20 cellular contexts compared by ENCODE assay signal in the genomic region with DNA sequence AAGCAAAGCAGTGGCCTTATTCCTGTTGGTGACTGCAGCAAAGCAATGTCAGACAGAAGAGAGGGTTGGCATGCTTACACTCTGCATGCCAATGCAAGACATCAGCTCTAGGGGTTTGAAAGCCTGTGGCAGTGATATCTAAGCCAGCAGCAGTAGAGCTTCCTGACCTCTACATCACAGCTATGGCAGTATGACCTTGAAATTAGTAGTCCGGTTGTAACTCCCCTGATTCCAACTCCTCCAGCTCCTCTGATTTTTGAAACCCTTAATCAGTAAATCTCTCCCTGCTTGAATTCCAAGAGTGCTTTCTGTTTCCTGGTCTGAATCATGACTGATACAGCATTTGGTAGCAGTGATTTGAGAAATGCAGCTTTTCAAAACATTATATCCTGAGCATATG. TPM values are rescaled to one million over a fixed set of nuclear protein-coding genes. Genes with fewer than 3 reads are reported as not detected.
DNase-seq lines count a peak whose midpoint lies in the region; ATAC-seq and TF ChIP-seq lines count a peak whose summit lies in the region.
"Had no signal": no experiment of that assay in that cellular context is flagged by ENCODE, and none has a peak within 500 bp of the region (broad histone marks: within the 10 kb centered on the region; RNA-seq: fewer than 3 reads in every experiment).

No MANE protein-coding gene starts in this region.

- peak overlapping the region; percentile 51 for H3K27ac Mint-ChIP-seq in osteocyte (ENCODE audit: unreplicated experiment)
- H3K27ac Mint-ChIP-seq: activated CD4-positive, alpha-beta T cell treated with anti-CD3 and anti-CD28 coated beads, Interleukin-2, amount 10 ng/mL, durations not matched to agents 7 days and 5 days; activated naive CD4-positive, alpha-beta T cell treated with anti-CD3 and anti-CD28 coated beads, Interleukin-2, amount 50 U/mL, for 72 hours; activated T-cell treated with anti-CD3 and anti-CD28 coated beads, Interleukin-2, amount 50 U/mL, for 24 hours; CD8-positive, alpha-beta T cell; type B pancreatic cell had no signal

- H3K4me1 ChIP-seq in mammary epithelial cell (ENCODE audit: insufficient read depth, low read length) (peaks cover 5% of the 10 kb centered on the region), breast epithelium (no peaks in the 10 kb centered on the region)

- intact Hi-C loops in mammary epithelial cell (cut with micrococcal nuclease) (no loop called here), breast epithelium (cut with DNase I; ENCODE audit: low total_unique reads) (no loop called here)

- no peaks in the 10 kb centered on the region for H4K20me1 ChIP-seq in mammary epithelial cell (ENCODE audit: insufficient read depth, low read length)

- H3K27ac ChIP-seq in mammary epithelial cell (ENCODE audit: insufficient read depth, low read depth, low read length): no peak overlapping the region
- H3K27ac ChIP-seq in breast epithelium: no peak overlapping the region
- H3K27ac ChIP-seq: 22Rv1, KMS-11 had no signal

- CTCF ChIA-PET in mammary epithelial cell (lab: Charles Lee; ENCODE audit: low non-redundant PET): no interaction called here

- H3K36me3 Mint-ChIP-seq in osteocyte (ENCODE audit: unreplicated experiment): peaks cover 2% of the 10 kb centered on the region
- H3K36me3 Mint-ChIP-seq: activated naive CD4-positive, alpha-beta T cell treated with anti-CD3 and anti-CD28 coated beads, Interleukin-2, amount 50 U/mL, for 72 hours; CD8-positive, alpha-beta T cell; type B pancreatic cell had no signal

- H3K9me3 Mint-ChIP-seq in osteocyte (ENCODE audit: unreplicated experiment): no peaks in the 10 kb centered on the region
- H3K9me3 Mint-ChIP-seq: activated CD4-positive, alpha-beta T cell treated with anti-CD3 and anti-CD28 coated beads, Interleukin-2, amount 10 ng/mL, durations not matched to agents 7 days and 5 days; type B pancreatic cell had no signal

- H2AFZ ChIP-seq in mammary epithelial cell (ENCODE audit: low read depth, low read length): peak overlapping the region; percentile 69

- no peak for TF ChIP-seq POLR2A in breast epithelium (IDR thresholded peaks at IDR 0.05)

- no peaks in the 10 kb centered on the region for H3K27me3 Mint-ChIP-seq in osteocyte (ENCODE audit: unreplicated experiment)
- H3K27me3 Mint-ChIP-seq: activated CD4-positive, alpha-beta T cell treated with anti-CD3 and anti-CD28 coated beads, Interleukin-2, amount 10 ng/mL, durations not matched to agents 7 days and 5 days; activated T-cell treated with anti-CD3 and anti-CD28 coated beads, Interleukin-2, amount 50 U/mL, for 24 hours; type B pancreatic cell had no signal

- dilution Hi-C loops in mammary epithelial cell (cut with HindIII; ENCODE audit: low sequenced_read_pairs): no loop called here

- in situ Hi-C loops in mammary epithelial cell (cut with MboI; ENCODE audit: low sequenced_read_pairs in 2 of 2): no loop called here

- H3K9ac ChIP-seq in mammary epithelial cell (ENCODE audit: insufficient read depth, low read length): no peak overlapping the region
- H3K9ac ChIP-seq: KMS-11 had no signal

- no peak overlapping the region for H3K4me3 Mint-ChIP-seq in osteocyte (ENCODE audit: unreplicated experiment)
- H3K4me3 Mint-ChIP-seq: activated CD4-positive, alpha-beta T cell treated with anti-CD3 and anti-CD28 coated beads, Interleukin-2, amount 10 ng/mL, durations not matched to agents 7 days and 5 days; activated T-cell treated with anti-CD3 and anti-CD28 coated beads, Interleukin-2, amount 50 U/mL, for 24 hours; CD8-positive, alpha-beta T cell; type B pancreatic cell had no signal

- TF ChIP-seq CTCF in mammary epithelial cell (conservative IDR thresholded peaks at IDR 0.05 in 1 of 2, IDR thresholded peaks at IDR 0.05 in 1 of 2; ENCODE audit: extremely low read depth in 1 of 2, insufficient read depth in 1 of 2, low read depth in 1 of 2, low read length in 2 of 2) (no peak), breast epithelium (IDR thresholded peaks at IDR 0.05) (no peak), epithelial cell of esophagus (IDR thresholded peaks at IDR 0.05; ENCODE audit: insufficient read depth, low read depth, low read length, missing control alignments) (no peak), osteocyte (IDR thresholded peaks at IDR 0.05) (no peak)

- H3K4me1 Mint-ChIP-seq in osteocyte (ENCODE audit: unreplicated experiment): peaks cover 36% of the 10 kb centered on the region

- 100% methylated on average over 1 of the region's 1 CpG for WGBS in mammary epithelial cell (ENCODE audit: low coverage, missing lambda C conversion rate)

- BruUV-seq in mammary epithelial cell (replicated peaks; lab: Mats Ljungman, UMichigan): no TSS peak

- DNase-seq in mammary epithelial cell: peak; percentile 8
- DNase-seq in breast epithelium (ENCODE audit: low spot score in 2 of 2): no peak
- peak; percentile 29 for DNase-seq in epithelial cell of esophagus (ENCODE audit: low read depth)
- DNase-seq in osteocyte (ENCODE audit: extremely low spot score, unreplicated experiment): no peak
- no peak for DNase-seq in activated CD8-positive, alpha-beta memory T cell treated with anti-CD3 and anti-CD28 coated beads, Interleukin-2, amount 50 U/mL, for 4 hours
- no peak for DNase-seq in NK-92 (lab: John Stamatoyannopoulos, UW; ENCODE audit: unreplicated experiment)
- no peak for DNase-seq in AML-193 (lab: John Stamatoyannopoulos, UW)
- DNase-seq: activated CD4-positive, alpha-beta T cell treated with anti-CD3 and anti-CD28 coated beads, Interleukin-2, amount 10 ng/mL, durations not matched to agents 7 days and 5 days; activated T-cell treated with anti-CD3 and anti-CD28 coated beads, Interleukin-2, amount 50 U/mL, for 24 hours; CD8-positive, alpha-beta T cell; hypothalamus; NCI-H1417; NCI-H2227 treated with DMSO at 0.1 percent for 48 hours; stimulated activated naive CD4-positive, alpha-beta T cell treated with Interleukin-2 at 50 U/mL for 16 hours had no signal

- H3K27me3 ChIP-seq in mammary epithelial cell (ENCODE audit: insufficient read depth, low read length) (no peaks in the 10 kb centered on the region), breast epithelium (no peaks in the 10 kb centered on the region)

- H3K9me3 ChIP-seq in mammary epithelial cell (replicated peaks; ENCODE audit: insufficient read depth, low read length): no peaks in the 10 kb centered on the region
- no peaks in the 10 kb centered on the region for H3K9me3 ChIP-seq in breast epithelium

- H3K79me2 ChIP-seq in mammary epithelial cell (ENCODE audit: insufficient read depth, low read length): no peaks in the 10 kb centered on the region

- H3K4me3 ChIP-seq in mammary epithelial cell (replicated peaks in 1 of 3; ENCODE audit: insufficient read depth in 1 of 3, low read depth in 2 of 3, low read length in 3 of 3): no peak overlapping the region
- no peak overlapping the region for H3K4me3 ChIP-seq in breast epithelium
- H3K4me3 ChIP-seq in epithelial cell of esophagus (ENCODE audit: low read length): no peak overlapping the region

- peak; percentile 88 for ATAC-seq in SK-N-SH treated with all-trans-retinoic acid at 6 μM for 48 hours
- ATAC-seq: activated naive CD4-positive, alpha-beta T cell treated with anti-CD3 and anti-CD28 coated beads, Interleukin-2, amount 50 U/mL, for 72 hours; CD8-positive, alpha-beta T cell; Right ventricle myocardium inferior had no signal

- H3K36me3 ChIP-seq in mammary epithelial cell (ENCODE audit: insufficient read depth, low read length) (no peaks in the 10 kb centered on the region), breast epithelium (no peaks in the 10 kb centered on the region)

- no peak overlapping the region for H3K4me2 ChIP-seq in mammary epithelial cell (ENCODE audit: insufficient read depth, low read depth, low read length)
- H3K4me2 ChIP-seq: KMS-11 had no signal

TF ChIP-seq in SK-N-SH treated with all-trans-retinoic acid at 6 μM for 48 hours, 23 proteins besides CTCF, POLR2A, EP300 and RAD21 (continues in another document):
- TF ChIP-seq POU6F1 (CRISPR knock-in tag; IDR thresholded peaks at IDR 0.05; ENCODE audit: borderline replicate concordance, low read depth) (no peak), ZNF70 (CRISPR knock-in tag; IDR thresholded peaks at IDR 0.05) (no peak), ZC3H10 (CRISPR knock-in tag; IDR thresholded peaks at IDR 0.05) (no peak), OSR1 (CRISPR knock-in tag; IDR thresholded peaks at IDR 0.05) (no peak), PPARA (CRISPR knock-in tag; IDR thresholded peaks at IDR 0.05; ENCODE audit: borderline replicate concordance) (no peak), BACH2 (CRISPR knock-in tag; IDR thresholded peaks at IDR 0.05; ENCODE audit: borderline replicate concordance) (no peak)

RNA-seq across cellular contexts. Expression of gene LRP1B, which starts 60.0 kb away (rescaled TPM):
- total RNA-seq in mammary epithelial cell: 1 to 10 TPM in 1 of 2 donors, under 1 TPM in 1; 0.16 to 5.0 TPM
- 0.03 TPM for polyA plus RNA-seq in mammary epithelial cell
- not detected for polyA minus RNA-seq in mammary epithelial cell
- total RNA-seq in breast epithelium: 10 to 100 TPM in 2 of 3 donors, 1 to 10 TPM in 1; 2.3 to 29.8 (median 21.8) TPM
- total RNA-seq in osteocyte: 3.6 and 4.5 TPM in 2 replicates
- total RNA-seq: activated CD4-positive, alpha-beta T cell treated with anti-CD3 and anti-CD28 coated beads, Interleukin-2, amount 10 ng/mL, durations not matched to agents 7 days and 5 days; activated naive CD4-positive, alpha-beta T cell treated with anti-CD3 and anti-CD28 coated beads, Interleukin-2, amount 50 U/mL, for 72 hours; CD8-positive, alpha-beta T cell; Right ventricle myocardium inferior had no signal

Comparison
In these comparisons a context has a peak if more than half of its experiments do, and no peak if none do; other contexts are left out.
1. DNase-seq: peak in mammary epithelial cell (single experiment) and epithelial cell of esophagus (single experiment); none in breast epithelium (0 of 2), osteocyte (single experiment), activated CD8-positive, alpha-beta memory T cell treated with anti-CD3 and anti-CD28 coated beads, Interleukin-2, amount 50 U/mL, for 4 hours (single experiment), NK-92 (single experiment) and AML-193 (0 of 2).